In genomic region chr6:39907871-39908575, GRCh38 we compare ENCODE assay signal across 17 cellular contexts. TPM values are rescaled to one million over a fixed set of nuclear protein-coding genes. Genes with fewer than 3 reads are reported as not detected.
A peak's percentile ranks its signal among the peaks of the same experiment; 100 is the strongest.
DNase-seq lines count a peak whose midpoint lies in the region; ATAC-seq and TF ChIP-seq lines count a peak whose summit lies in the region.
"Had no signal": no experiment of that assay in that cellular context is flagged by ENCODE, and none has a peak within 500 bp of the region (broad histone marks: within the 10 kb centered on the region; RNA-seq: fewer than 3 reads in every experiment).

No MANE protein-coding gene starts in this region.

- DNase-seq in epidermal melanocyte (ENCODE audit: insufficient read length, low spot score) (peak; percentile 10), mesenteric fat pad (ENCODE audit: low spot score) (peak; percentile 77), sigmoid colon (peak; percentile 40), substantia nigra (lab: John Stamatoyannopoulos, UW) (no peak), SIG-M5 (lab: John Stamatoyannopoulos, UW) (no peak), NCI-H2107 (lab: John Stamatoyannopoulos, UW) (no peak)
- DNase-seq: C1 segment of cervical spinal cord; Calu3; CD4-positive, alpha-beta memory T cell; COR-L47; DMS53; DMS79 treated with DMSO at 0.1 percent for 48 hours; GF-D8; GM23248; H7; HCEC 1CT had no signal

- H3K27ac ChIP-seq in sigmoid colon (no peak overlapping the region), substantia nigra (ENCODE audit: low read depth, low read length, poor library complexity, severe bottlenecking) (peak overlapping the region; percentile 3)
- H3K27ac ChIP-seq: GM23248 had no signal

- H3K4me3 ChIP-seq in sigmoid colon = no peak overlapping the region
- H3K4me3 ChIP-seq: GM23248 had no signal

- no peak for TF ChIP-seq POLR2A in sigmoid colon (IDR thresholded peaks at IDR 0.05)

- H3K27me3 ChIP-seq in sigmoid colon = no peaks in the 10 kb centered on the region

- TF ChIP-seq CTCF in sigmoid colon (IDR thresholded peaks at IDR 0.05) = no peak

- no peak for TF ChIP-seq EP300 in sigmoid colon (IDR thresholded peaks at IDR 0.05)

- WGBS in sigmoid colon, 2 donors = 92 to 94% methylated on average over 5 of the region's 5 CpGs

- H3K9me3 ChIP-seq in sigmoid colon = no peaks in the 10 kb centered on the region

- no peaks in the 10 kb centered on the region for H3K4me1 ChIP-seq in sigmoid colon

- peaks cover 0 to 66% (median 8%) of the 10 kb centered on the region in 4 donors for H3K36me3 ChIP-seq in sigmoid colon

- no peak for ATAC-seq in GM21786 (IDR thresholded peaks at IDR 0.05; ENCODE audit: unreplicated experiment)

- intact Hi-C loops in sigmoid colon (cut with DNase I) = no loop called here

RNA-seq across cellular contexts. Expression of gene MOCS1, which starts 26.2 kb away (rescaled TPM):
- total RNA-seq in mesenteric fat pad = 70.0 TPM
- total RNA-seq in sigmoid colon = 10 to 100 TPM; 11.9 to 15.8 (median 13.7) TPM
- polyA plus RNA-seq in sigmoid colon = 10 to 100 TPM; 13.4 to 16.2 (median 13.8) TPM

Comparison
In these comparisons a context has a peak if more than half of its experiments do, and no peak if none do; other contexts are left out.
1. DNase-seq: peak in epidermal melanocyte (single experiment), mesenteric fat pad (single experiment) and sigmoid colon (single experiment); none in substantia nigra (0 of 49), SIG-M5 (single experiment) and NCI-H2107 (single experiment).